ENCODE assay signal across 1 cellular context in the genomic region with DNA sequence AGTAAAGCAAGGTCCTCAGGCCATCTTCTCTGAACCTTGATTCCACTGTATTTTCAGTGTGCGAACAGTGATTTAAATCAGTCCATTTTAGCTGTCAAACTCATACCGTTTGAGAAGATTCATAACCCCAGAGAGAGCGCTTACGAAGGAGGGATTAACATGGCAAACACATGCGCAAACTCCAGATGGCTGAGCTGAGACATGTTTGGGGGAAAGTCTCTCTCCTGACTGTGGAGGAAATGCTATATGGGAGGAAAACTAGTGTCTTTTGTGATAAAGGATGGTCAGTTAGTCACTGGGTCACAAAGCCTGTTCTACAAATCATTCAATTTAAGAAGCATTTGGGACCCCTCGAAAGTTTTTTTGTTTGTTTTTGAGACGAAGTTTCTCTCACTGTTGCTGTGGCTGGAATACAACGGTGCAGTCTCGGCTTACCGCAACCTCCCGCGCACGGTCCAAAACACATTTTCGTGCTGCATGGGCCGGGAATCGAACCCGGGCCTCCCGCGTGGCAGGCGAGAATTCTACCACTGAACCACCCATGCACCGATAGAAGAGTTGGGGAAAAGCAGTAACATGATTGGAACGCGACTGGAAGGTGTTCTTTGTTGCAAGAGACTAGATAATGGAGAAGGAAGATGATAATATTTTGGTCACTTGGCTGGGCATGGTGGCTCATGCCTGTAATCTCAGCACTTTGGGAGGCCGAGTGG.
TF ChIP-seq lines count a peak whose summit lies in the region.

No MANE protein-coding gene starts in this region.

TF ChIP-seq in HepG2, 621 proteins besides CTCF, POLR2A, EP300 and RAD21 (continued from another document):
- no peak for TF ChIP-seq ZBTB37 (CRISPR knock-in tag; IDR thresholded peaks at IDR 0.05)
- no peak for TF ChIP-seq ZNF746 (CRISPR knock-in tag; IDR thresholded peaks at IDR 0.05)
- 0 out of 2 replicates have a peak, but pooled peaks have one; percentile 57 for TF ChIP-seq ZNF629 (CRISPR knock-in tag; conservative IDR thresholded peaks at IDR 0.05)
- peak; percentile 98 for TF ChIP-seq TARDBP (CRISPR knock-in tag; IDR thresholded peaks at IDR 0.05)
- 0 out of 2 replicates have a peak, but pooled peaks have one; percentile 80 for TF ChIP-seq ZNF317 (CRISPR knock-in tag; IDR thresholded peaks at IDR 0.05)
- TF ChIP-seq, protein P1, sequence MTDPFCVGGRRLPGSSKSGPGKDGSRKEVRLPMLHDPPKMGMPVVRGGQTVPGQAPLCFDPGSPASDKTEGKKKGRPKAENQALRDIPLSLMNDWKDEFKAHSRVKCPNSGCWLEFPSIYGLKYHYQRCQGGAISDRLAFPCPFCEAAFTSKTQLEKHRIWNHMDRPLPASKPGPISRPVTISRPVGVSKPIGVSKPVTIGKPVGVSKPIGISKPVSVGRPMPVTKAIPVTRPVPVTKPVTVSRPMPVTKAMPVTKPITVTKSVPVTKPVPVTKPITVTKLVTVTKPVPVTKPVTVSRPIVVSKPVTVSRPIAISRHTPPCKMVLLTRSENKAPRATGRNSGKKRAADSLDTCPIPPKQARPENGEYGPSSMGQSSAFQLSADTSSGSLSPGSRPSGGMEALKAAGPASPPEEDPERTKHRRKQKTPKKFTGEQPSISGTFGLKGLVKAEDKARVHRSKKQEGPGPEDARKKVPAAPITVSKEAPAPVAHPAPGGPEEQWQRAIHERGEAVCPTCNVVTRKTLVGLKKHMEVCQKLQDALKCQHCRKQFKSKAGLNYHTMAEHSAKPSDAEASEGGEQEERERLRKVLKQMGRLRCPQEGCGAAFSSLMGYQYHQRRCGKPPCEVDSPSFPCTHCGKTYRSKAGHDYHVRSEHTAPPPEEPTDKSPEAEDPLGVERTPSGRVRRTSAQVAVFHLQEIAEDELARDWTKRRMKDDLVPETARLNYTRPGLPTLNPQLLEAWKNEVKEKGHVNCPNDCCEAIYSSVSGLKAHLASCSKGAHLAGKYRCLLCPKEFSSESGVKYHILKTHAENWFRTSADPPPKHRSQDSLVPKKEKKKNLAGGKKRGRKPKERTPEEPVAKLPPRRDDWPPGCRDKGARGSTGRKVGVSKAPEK (CRISPR knock-in tag; IDR thresholded peaks at IDR 0.05; ENCODE audit: borderline replicate concordance) = peak; percentile 70; the same call in 1 of the 2 replicates
- TF ChIP-seq ARNTL (CRISPR knock-in tag; IDR thresholded peaks at IDR 0.05) = peak; percentile 73; the same call in 1 of the 2 replicates
- no peak for TF ChIP-seq CEBPB (IDR thresholded peaks at IDR 0.05; ENCODE audit: borderline replicate concordance, low read depth, low read length)
- 0 out of 2 replicates have a peak, but pooled peaks have one; percentile 46 for TF ChIP-seq ZNF274 (CRISPR knock-in tag; IDR thresholded peaks at IDR 0.05)
TF ChIP-seq in HepG2: peak in this region for 300.
